13 cellular contexts compared by ENCODE assay signal in genomic region chr13:102854675-102855074, GRCh38. TPM values are rescaled to one million over a fixed set of nuclear protein-coding genes. Genes with fewer than 3 reads are reported as not detected.
DNase-seq lines count a peak whose midpoint lies in the region; ATAC-seq and TF ChIP-seq lines count a peak whose summit lies in the region.
"Had no signal": no experiment of that assay in that cellular context is flagged by ENCODE, and none has a peak within 500 bp of the region (broad histone marks: within the 10 kb centered on the region; RNA-seq: fewer than 3 reads in every experiment).

No MANE protein-coding gene starts in this region.

- no peak overlapping the region for H3K4me2 ChIP-seq in hepatocyte

- peaks cover 44 to 77% (median 64%) of the 10 kb centered on the region in 3 donors for H3K4me1 Mint-ChIP-seq in CD8-positive, alpha-beta memory T cell
- H3K4me1 Mint-ChIP-seq in central memory CD8-positive, alpha-beta T cell, result peaks cover 49% of the 10 kb centered on the region
- H3K4me1 Mint-ChIP-seq in progenitor cell of endocrine pancreas (ENCODE audit: low read depth), result no peaks in the 10 kb centered on the region

- peak overlapping the region; percentile 53 to 95 (median 86) for H3K27ac Mint-ChIP-seq in CD8-positive, alpha-beta memory T cell
- H3K27ac Mint-ChIP-seq in central memory CD8-positive, alpha-beta T cell (ENCODE audit: low read depth), result peak overlapping the region; percentile 77
- no peak overlapping the region for H3K27ac Mint-ChIP-seq in progenitor cell of endocrine pancreas

- H3K9me2 ChIP-seq in hepatocyte (replicated peaks; ENCODE audit: insufficient read depth), result no peaks in the 10 kb centered on the region

- no peaks in the 10 kb centered on the region for H3K9me3 ChIP-seq in CD8-positive, alpha-beta memory T cell (ENCODE audit: low read length)
- H3K9me3 ChIP-seq in hepatocyte (ENCODE audit: low read depth), result no peaks in the 10 kb centered on the region

- H3K27ac ChIP-seq in CD8-positive, alpha-beta memory T cell (ENCODE audit: low read depth, low read length), result no peak overlapping the region
- no peak overlapping the region for H3K27ac ChIP-seq in hepatocyte
- H3K27ac ChIP-seq: C4-2B had no signal

- H3K27me3 ChIP-seq in CD8-positive, alpha-beta memory T cell (ENCODE audit: insufficient read depth, low read length, poor library complexity, severe bottlenecking), result no peaks in the 10 kb centered on the region
- H3K27me3 ChIP-seq in hepatocyte, result no peaks in the 10 kb centered on the region

- peaks cover 16% of the 10 kb centered on the region for H3K79me2 ChIP-seq in hepatocyte

- TF ChIP-seq CTCF in hepatocyte (IDR thresholded peaks at IDR 0.05; ENCODE audit: poor library complexity), result no peak
- TF ChIP-seq CTCF in progenitor cell of endocrine pancreas (IDR thresholded peaks at IDR 0.05; ENCODE audit: unreplicated experiment), result no peak

- peak overlapping the region in 6 of 7 donors; percentile 1 to 75 (median 72) for H3K4me3 Mint-ChIP-seq in CD8-positive, alpha-beta memory T cell
- H3K4me3 Mint-ChIP-seq in central memory CD8-positive, alpha-beta T cell, result peak overlapping the region; percentile 35
- no peak overlapping the region for H3K4me3 Mint-ChIP-seq in progenitor cell of endocrine pancreas (ENCODE audit: low read depth)

- 95% methylated on average over 7 of the region's 7 CpGs for WGBS in hepatocyte (ENCODE audit: low lambda C conversion rate, missing lambda C conversion rate)

- no peaks in the 10 kb centered on the region for H3K27me3 Mint-ChIP-seq in CD8-positive, alpha-beta memory T cell
- H3K27me3 Mint-ChIP-seq in central memory CD8-positive, alpha-beta T cell, result no peaks in the 10 kb centered on the region
- no peaks in the 10 kb centered on the region for H3K27me3 Mint-ChIP-seq in progenitor cell of endocrine pancreas

- peak; percentile 87 for ATAC-seq in GM19043 (IDR thresholded peaks at IDR 0.05; ENCODE audit: low read depth, unreplicated experiment)
- peak; percentile 50 for ATAC-seq in HG03159 (IDR thresholded peaks at IDR 0.05; ENCODE audit: unreplicated experiment)
- peak; percentile 83 for ATAC-seq in central memory CD8-positive, alpha-beta T cell (replicated peaks; ENCODE audit: extremely low read depth, poor library complexity, severe bottlenecking)
- ATAC-seq in SK-N-SH treated with all-trans-retinoic acid at 6 μM for 48 hours, result no peak

- POLR2A ChIA-PET in CD8-positive, alpha-beta memory T cell (lab: Charles Lee), result interaction anchor here (0.7 kb wide), 1 partner anchor 258 kb away, joined by 3 read pairs; the partner anchor contains the start of gene TPP2

- H3K4me1 ChIP-seq in CD8-positive, alpha-beta memory T cell (ENCODE audit: insufficient read depth, low read length), result peaks cover 23% of the 10 kb centered on the region
- no peaks in the 10 kb centered on the region for H3K4me1 ChIP-seq in hepatocyte (ENCODE audit: insufficient read depth)

- no peaks in the 10 kb centered on the region for H3K9me3 Mint-ChIP-seq in CD8-positive, alpha-beta memory T cell
- no peaks in the 10 kb centered on the region for H3K9me3 Mint-ChIP-seq in central memory CD8-positive, alpha-beta T cell
- H3K9me3 Mint-ChIP-seq in progenitor cell of endocrine pancreas (ENCODE audit: low read depth), result no peaks in the 10 kb centered on the region

- DNase-seq in CD8-positive, alpha-beta memory T cell, result no peak
- DNase-seq in central memory CD8-positive, alpha-beta T cell (ENCODE audit: low spot score in 2 of 2), result no peak
- DNase-seq in hepatocyte (ENCODE audit: low spot score) (no peak), progenitor cell of endocrine pancreas (ENCODE audit: low spot score, unreplicated experiment) (no peak), epidermal melanocyte (ENCODE audit: insufficient read length, low spot score) (no peak)
- DNase-seq: activated effector memory CD4-positive, alpha-beta T cell treated with Interleukin-2 at 50 U/mL for 16 hours; NCI-H446; RPMI8226; stimulated activated CD4-positive, alpha-beta T cell treated with anti-CD3 and anti-CD28 coated beads, Interleukin-4, amount 100 ng/mL, for 4 hours had no signal

- peaks cover 4 to 82% (median 18%) of the 10 kb centered on the region in 3 donors for H3K36me3 Mint-ChIP-seq in CD8-positive, alpha-beta memory T cell
- H3K36me3 Mint-ChIP-seq in central memory CD8-positive, alpha-beta T cell (ENCODE audit: insufficient read depth), result peaks cover 72% of the 10 kb centered on the region
- H3K36me3 Mint-ChIP-seq in progenitor cell of endocrine pancreas (ENCODE audit: insufficient read depth), result peaks cover 18% of the 10 kb centered on the region

- CTCF ChIA-PET in CD8-positive, alpha-beta memory T cell (lab: Charles Lee), result interaction anchor here (1.0 to 1.3 kb wide), 3 partner anchors 9 to 21 kb away, joined by 3 read pairs; partner anchors contain the start of gene ERCC5

- no peak overlapping the region for H3K4me3 ChIP-seq in CD8-positive, alpha-beta memory T cell (ENCODE audit: low read length)
- H3K4me3 ChIP-seq in hepatocyte, result no peak overlapping the region

- no peak overlapping the region for H2AFZ ChIP-seq in hepatocyte

- H4K20me1 ChIP-seq in hepatocyte (ENCODE audit: insufficient read depth, poor library complexity, severe bottlenecking), result no peaks in the 10 kb centered on the region

- H3K36me3 ChIP-seq in CD8-positive, alpha-beta memory T cell (ENCODE audit: insufficient read depth, low read length), result peaks cover 39% of the 10 kb centered on the region
- peaks cover 5% of the 10 kb centered on the region for H3K36me3 ChIP-seq in hepatocyte (replicated peaks; ENCODE audit: insufficient read depth, low read depth)

TF ChIP-seq in SK-N-SH treated with all-trans-retinoic acid at 6 μM for 48 hours, 23 proteins besides CTCF, POLR2A, EP300 and RAD21 (continues in another document):
- TF ChIP-seq TCF4 (CRISPR knock-in tag; IDR thresholded peaks at IDR 0.05; ENCODE audit: borderline replicate concordance), result no peak
- no peak for TF ChIP-seq ISL1 (CRISPR knock-in tag; IDR thresholded peaks at IDR 0.05)
- TF ChIP-seq PPARA (CRISPR knock-in tag; IDR thresholded peaks at IDR 0.05; ENCODE audit: borderline replicate concordance), result no peak
- TF ChIP-seq ZC3H10 (CRISPR knock-in tag; IDR thresholded peaks at IDR 0.05), result no peak
- TF ChIP-seq POU6F1 (CRISPR knock-in tag; IDR thresholded peaks at IDR 0.05; ENCODE audit: borderline replicate concordance, low read depth), result no peak
- TF ChIP-seq PATZ1 (CRISPR knock-in tag; IDR thresholded peaks at IDR 0.05; ENCODE audit: borderline replicate concordance), result no peak
- TF ChIP-seq GLIS3 (CRISPR knock-in tag; IDR thresholded peaks at IDR 0.05), result no peak
- no peak for TF ChIP-seq BACH2 (CRISPR knock-in tag; IDR thresholded peaks at IDR 0.05; ENCODE audit: borderline replicate concordance)
- no peak for TF ChIP-seq ARNTL (CRISPR knock-in tag; IDR thresholded peaks at IDR 0.05; ENCODE audit: borderline replicate concordance, low read depth)
- TF ChIP-seq CREB5 (CRISPR knock-in tag; IDR thresholded peaks at IDR 0.05; ENCODE audit: low read depth), result no peak

RNA-seq across cellular contexts. Expression of gene ERCC5, which starts 8.8 kb away (rescaled TPM):
- total RNA-seq in CD8-positive, alpha-beta memory T cell, result 10 to 100 TPM; 48.0 to 48.8 TPM
- polyA plus RNA-seq in CD8-positive, alpha-beta memory T cell, result 60.3 TPM
- 58.7 and 67.1 TPM in 2 replicates for total RNA-seq in hepatocyte
- polyA plus RNA-seq in hepatocyte, result 31.3 and 34.4 TPM in 2 replicates
- 48.1 and 49.6 TPM in 2 replicates for total RNA-seq in progenitor cell of endocrine pancreas

RNA-seq across cellular contexts. Expression of gene BIVM, which starts 55.8 kb away (rescaled TPM):
- 10 to 100 TPM; 14.6 to 16.0 TPM for total RNA-seq in CD8-positive, alpha-beta memory T cell
- polyA plus RNA-seq in CD8-positive, alpha-beta memory T cell, result 14.2 TPM
- total RNA-seq in hepatocyte, result 23.4 and 33.5 TPM in 2 replicates
- 10.7 and 16.9 TPM in 2 replicates for polyA plus RNA-seq in hepatocyte
- total RNA-seq in progenitor cell of endocrine pancreas, result 28.5 and 30.0 TPM in 2 replicates

RNA-seq across cellular contexts. Expression of gene POGLUT2, which starts 55.9 kb away (rescaled TPM):
- total RNA-seq in CD8-positive, alpha-beta memory T cell, result 10 to 100 TPM; 13.5 to 15.8 TPM
- 2.5 TPM for polyA plus RNA-seq in CD8-positive, alpha-beta memory T cell
- total RNA-seq in hepatocyte (18.1 and 21.4 TPM in 2 replicates), progenitor cell of endocrine pancreas (20.2 and 20.7 TPM in 2 replicates)
- polyA plus RNA-seq in hepatocyte, result 18.1 and 20.7 TPM in 2 replicates
